ENCODE assay signal across 8 cellular contexts in genomic region chrX:57591284-57592158, GRCh38. TPM values are rescaled to one million over a fixed set of nuclear protein-coding genes. Genes with fewer than 3 reads are reported as not detected.
DNase-seq lines count a peak whose midpoint lies in the region; ATAC-seq and TF ChIP-seq lines count a peak whose summit lies in the region.
"Not testable (repeated sequence)": the region's sequence is repeated elsewhere in the genome, so short reads cannot be mapped to it uniquely, and the experiment has no call there.

ZXDB (plus strand) TSS chrX:57592011; CDS start chrX:57592049, 38 bp downstream.

- H3K36me3 ChIP-seq in OCI-LY7 (ENCODE audit: insufficient read depth, low read length); muscle layer of colon (ENCODE audit: insufficient read depth, low read length): not testable (repeated sequence)

- BruUV-seq in OCI-LY7 (replicated peaks; lab: Mats Ljungman, UMichigan), result TSS peak; percentile 76

- ATAC-seq in GM21619 (IDR thresholded peaks at IDR 0.05; ENCODE audit: unreplicated experiment) (peak; percentile 40), HG03460 (IDR thresholded peaks at IDR 0.05; ENCODE audit: unreplicated experiment) (peak; percentile 47)
- ATAC-seq in activated naive CD8-positive, alpha-beta T cell treated with anti-CD3 and anti-CD28 coated beads, Interleukin-2, amount 10 ng/mL, durations not matched to agents 7 days and 5 days (ENCODE audit: low read depth), result peak; percentile 57

- CTCF ChIA-PET in OCI-LY7 (lab: Charles Lee; ENCODE audit: unreplicated experiment), result not testable (repeated sequence)

- peak within 1 kb of the TSS; percentile 88 for H3K27ac Mint-ChIP-seq in activated naive CD8-positive, alpha-beta T cell treated with anti-CD3 and anti-CD28 coated beads, Interleukin-2, amount 10 ng/mL, durations not matched to agents 7 days and 5 days

- H3K4me3 ChIP-seq in OCI-LY7 (ENCODE audit: low read depth, low read length, poor library complexity, severe bottlenecking) (peak within 1 kb of the TSS; percentile 71), fibroblast of the aortic adventitia (ENCODE audit: low read depth, low read length) (peak within 1 kb of the TSS; percentile 60), muscle layer of colon (ENCODE audit: low read depth in 1 of 2, low read length in 2 of 2) (peak within 1 kb of the TSS; percentile 38 to 49)

- peak within 1 kb of the TSS; percentile 15 for H3K27ac ChIP-seq in OCI-LY7 (ENCODE audit: low read depth, low read length, poor library complexity, severe bottlenecking)
- H3K27ac ChIP-seq in muscle layer of colon (ENCODE audit: low read depth, low read length), result peak within 1 kb of the TSS; percentile 63

- DNase-seq in ELR (ENCODE audit: low read depth) (peak; percentile 72), OCI-LY7 (ENCODE audit: low spot score) (peak; percentile 30), fibroblast of the aortic adventitia (ENCODE audit: low read depth) (peak; percentile 64), superior temporal gyrus (ENCODE audit: extremely low spot score) (peak; percentile 46)
- not testable (repeated sequence) for DNase-seq in activated naive CD8-positive, alpha-beta T cell treated with anti-CD3 and anti-CD28 coated beads, Interleukin-2, amount 10 ng/mL, durations not matched to agents 7 days and 5 days

- intact Hi-C loops in OCI-LY7 (cut with micrococcal nuclease; ENCODE audit: unreplicated experiment), result loop anchor here (10.0 kb wide), 1 partner anchor 363 kb away; no protein-coding TSS in a partner anchor

- H3K9me3 ChIP-seq in OCI-LY7 (ENCODE audit: low read length); muscle layer of colon (ENCODE audit: low read length): not testable (repeated sequence)

- H3K4me2 ChIP-seq in OCI-LY7 (ENCODE audit: low read length), result peak within 1 kb of the TSS; percentile 89

- H3K4me1 Mint-ChIP-seq in activated naive CD8-positive, alpha-beta T cell treated with anti-CD3 and anti-CD28 coated beads, Interleukin-2, amount 10 ng/mL, durations not matched to agents 7 days and 5 days, result peaks cover 26% of the 10 kb centered on the region

- not testable (repeated sequence) for H3K9me2 ChIP-seq in OCI-LY7 (ENCODE audit: insufficient read depth, low read length)

- peaks cover 12% of the 10 kb centered on the region; the same call in 1 of the 2 replicates for H3K79me2 ChIP-seq in OCI-LY7 (ENCODE audit: insufficient read depth, low read depth, low read length)

- H3K36me3 Mint-ChIP-seq in activated naive CD8-positive, alpha-beta T cell treated with anti-CD3 and anti-CD28 coated beads, Interleukin-2, amount 10 ng/mL, durations not matched to agents 7 days and 5 days, result peaks cover 12% of the 10 kb centered on the region

- H3K27me3 Mint-ChIP-seq in activated naive CD8-positive, alpha-beta T cell treated with anti-CD3 and anti-CD28 coated beads, Interleukin-2, amount 10 ng/mL, durations not matched to agents 7 days and 5 days, result not testable (repeated sequence)

- H4K20me1 ChIP-seq in OCI-LY7 (ENCODE audit: insufficient read depth, low read length), result not testable (repeated sequence)

- peak within 1 kb of the TSS; percentile 34 for H3K9ac ChIP-seq in muscle layer of colon (ENCODE audit: low read length)

- H3K4me1 ChIP-seq in OCI-LY7 (ENCODE audit: insufficient read depth, low read length, poor library complexity, severe bottlenecking) (peaks cover 10% of the 10 kb centered on the region), muscle layer of colon (ENCODE audit: insufficient read depth, low read length) (peaks cover 19% of the 10 kb centered on the region)

- H3K9me3 Mint-ChIP-seq in activated naive CD8-positive, alpha-beta T cell treated with anti-CD3 and anti-CD28 coated beads, Interleukin-2, amount 10 ng/mL, durations not matched to agents 7 days and 5 days, result not testable (repeated sequence)

- not testable (repeated sequence) for TF ChIP-seq CTCF in OCI-LY7 (conservative IDR thresholded peaks at IDR 0.05; ENCODE audit: low read length); fibroblast of the aortic adventitia (IDR thresholded peaks at IDR 0.05; ENCODE audit: insufficient read depth, low read length)

- POLR2A ChIA-PET in OCI-LY7 (lab: Charles Lee); activated naive CD8-positive, alpha-beta T cell treated with anti-CD3 and anti-CD28 coated beads, Interleukin-2, amount 10 ng/mL, durations not matched to agents 7 days and 5 days (lab: Charles Lee): not testable (repeated sequence)

- peak within 1 kb of the TSS; percentile 97 for H2AFZ ChIP-seq in OCI-LY7 (ENCODE audit: low read length)

- peak within 1 kb of the TSS; percentile 84 for H3K4me3 Mint-ChIP-seq in activated naive CD8-positive, alpha-beta T cell treated with anti-CD3 and anti-CD28 coated beads, Interleukin-2, amount 10 ng/mL, durations not matched to agents 7 days and 5 days

- H3K27me3 ChIP-seq in muscle layer of colon (ENCODE audit: control insufficient read depth in 1 of 2, insufficient read depth in 2 of 2, low read length in 2 of 2), result not testable (repeated sequence)

RNA-seq across cellular contexts. Expression of gene ZXDB, which starts in this region (rescaled TPM):
- 6.7 and 8.6 TPM in 2 replicates for total RNA-seq in OCI-LY7 (2014; rRNA removed; shearing (Covaris generic))
- total RNA-seq in OCI-LY7 (2022) (7.3 and 7.4 TPM in 2 replicates), fibroblast of the aortic adventitia (ENCODE audit: low replicate concordance) (7.4 and 19.3 TPM in 2 replicates)
- total RNA-seq in activated naive CD8-positive, alpha-beta T cell treated with anti-CD3 and anti-CD28 coated beads, Interleukin-2, amount 10 ng/mL, durations not matched to agents 7 days and 5 days, result 1 to 10 TPM; 8.6 to 8.9 TPM
